16 cellular contexts compared by ENCODE assay signal in the genomic region with DNA sequence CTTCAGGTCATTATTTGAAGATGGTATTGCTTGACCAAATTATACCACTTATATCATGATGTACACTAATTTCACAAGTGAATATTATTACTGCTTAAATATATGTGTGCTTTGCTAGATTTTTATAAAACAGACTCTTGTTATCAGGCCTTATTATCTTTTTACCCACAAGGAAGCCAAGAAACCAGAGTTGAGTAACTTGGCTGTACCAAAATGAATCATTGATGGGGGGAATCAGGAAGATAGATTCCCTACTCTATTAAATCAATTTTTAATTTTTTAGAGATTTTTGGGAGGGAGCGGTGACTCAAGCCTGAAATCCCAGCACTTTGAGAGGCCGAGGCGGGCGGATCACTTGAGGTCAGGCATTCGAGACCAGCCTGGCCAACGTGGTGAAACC. TPM values are rescaled to one million over a fixed set of nuclear protein-coding genes. Genes with fewer than 3 reads are reported as not detected.
DNase-seq lines count a peak whose midpoint lies in the region; TF ChIP-seq lines count a peak whose summit lies in the region.
"Had no signal": no experiment of that assay in that cellular context is flagged by ENCODE, and none has a peak within 500 bp of the region (broad histone marks: within the 10 kb centered on the region; RNA-seq: fewer than 3 reads in every experiment).

No MANE protein-coding gene starts in this region.

- TF ChIP-seq CTCF in liver (IDR thresholded peaks at IDR 0.05; ENCODE audit: low read depth, low read length, missing input control), result no peak
- no peak for TF ChIP-seq CTCF in nephron progenitor cell (IDR thresholded peaks at IDR 0.05)

- no peaks in the 10 kb centered on the region for H3K36me3 Mint-ChIP-seq in activated naive CD4-positive, alpha-beta T cell treated with anti-CD3 and anti-CD28 coated beads for 36 hours (ENCODE audit: low read depth)
- no peaks in the 10 kb centered on the region for H3K36me3 Mint-ChIP-seq in nephron progenitor cell (ENCODE audit: low read depth)
- H3K36me3 Mint-ChIP-seq: CD4-positive, CD25-positive, alpha-beta regulatory T cell had no signal

- no peaks in the 10 kb centered on the region for H3K79me2 ChIP-seq in Karpas-422 (ENCODE audit: low read length)

- no peak overlapping the region for H3K4me3 Mint-ChIP-seq in activated naive CD4-positive, alpha-beta T cell treated with anti-CD3 and anti-CD28 coated beads for 36 hours
- H3K4me3 Mint-ChIP-seq in nephron progenitor cell, result no peak overlapping the region
- H3K4me3 Mint-ChIP-seq: CD4-positive, CD25-positive, alpha-beta regulatory T cell had no signal

- no peak overlapping the region for H3K27ac Mint-ChIP-seq in activated naive CD4-positive, alpha-beta T cell treated with anti-CD3 and anti-CD28 coated beads for 36 hours
- no peak overlapping the region for H3K27ac Mint-ChIP-seq in nephron progenitor cell
- H3K27ac Mint-ChIP-seq: CD4-positive, CD25-positive, alpha-beta regulatory T cell had no signal

- H3K4me1 ChIP-seq in BLaER1 treated with 17β-estradiol and CSF1 and Interleukin-3, amounts not matched to agents 10 nM and 100 nM, result peaks cover 47 to 68% (median 64%) of the 10 kb centered on the region in 10 experiments
- H3K4me1 ChIP-seq in Karpas-422 (ENCODE audit: low read length) (no peaks in the 10 kb centered on the region), liver (ENCODE audit: control insufficient read depth in 4 of 4, insufficient read depth in 4 of 4, low read length in 3 of 4) (peaks cover 8 to 41% (median 33%) of the 10 kb centered on the region in 4 donors)

- H3K4me1 Mint-ChIP-seq in activated naive CD4-positive, alpha-beta T cell treated with anti-CD3 and anti-CD28 coated beads for 36 hours (ENCODE audit: low read depth), result peaks cover 2% of the 10 kb centered on the region
- H3K4me1 Mint-ChIP-seq in nephron progenitor cell, result no peaks in the 10 kb centered on the region

- DNase-seq in Karpas-422, result peak; percentile 39
- peak; percentile 82 for DNase-seq in amniotic epithelial cell (ENCODE audit: low read depth)
- no peak for DNase-seq in activated naive CD4-positive, alpha-beta T cell treated with anti-CD3 and anti-CD28 coated beads for 36 hours
- no peak for DNase-seq in NCI-H1417 (lab: John Stamatoyannopoulos, UW)
- DNase-seq in nephron progenitor cell, result no peak
- DNase-seq: Calu3; CD4-positive, CD25-positive, alpha-beta regulatory T cell; DMS53; H7; NCI-H1092 treated with DMSO at 0.1 percent for 48 hours; NCI-H1694; NCI-H526 treated with DMSO at 0.1 percent for 48 hours; SHP77 treated with DMSO at 0.1 percent for 48 hours had no signal

- peaks cover 0 to 8% (median 0%) of the 10 kb centered on the region in 11 experiments; a peak in 1 of 22 replicates for H3K36me3 ChIP-seq in BLaER1 treated with 17β-estradiol and CSF1 and Interleukin-3, amounts not matched to agents 10 nM and 100 nM
- H3K36me3 ChIP-seq in Karpas-422 (ENCODE audit: insufficient read depth, low read length) (no peaks in the 10 kb centered on the region), liver (ENCODE audit: control insufficient read depth in 4 of 4, insufficient read depth in 3 of 4, low read depth in 1 of 4, low read length in 3 of 4) (no peaks in the 10 kb centered on the region)

- CTCF ChIA-PET in activated naive CD4-positive, alpha-beta T cell treated with anti-CD3 and anti-CD28 coated beads for 36 hours (lab: Charles Lee), result interaction anchor here (1.0 to 1.5 kb wide), 2 partner anchors 12 to 48 kb away, joined by 4 read pairs; no protein-coding TSS in a partner anchor

- TF ChIP-seq RAD21 in liver (IDR thresholded peaks at IDR 0.05), result no peak

- H3K4me3 ChIP-seq in BLaER1 treated with 17β-estradiol and CSF1 and Interleukin-3, amounts not matched to agents 10 nM and 100 nM, result peak overlapping the region in 1 of 10 experiments; percentile 25; a peak in 2 of 20 replicates
- H3K4me3 ChIP-seq in Karpas-422 (ENCODE audit: low read length) (no peak overlapping the region), liver (ENCODE audit: low read depth in 1 of 3, low read length in 3 of 3) (no peak overlapping the region)
- H3K4me3 ChIP-seq: A549 had no signal

- H3K27me3 Mint-ChIP-seq in activated naive CD4-positive, alpha-beta T cell treated with anti-CD3 and anti-CD28 coated beads for 36 hours (ENCODE audit: low read depth), result peaks cover 11% of the 10 kb centered on the region
- peaks cover 22% of the 10 kb centered on the region for H3K27me3 Mint-ChIP-seq in nephron progenitor cell (ENCODE audit: low read depth, poor library complexity)

- WGBS in liver, result 93% methylated on average over 6 of the region's 6 CpGs

- H2AFZ ChIP-seq in Karpas-422 (ENCODE audit: low read length), result no peak overlapping the region

- peaks cover 31 to 53% (median 44%) of the 10 kb centered on the region in 11 experiments for H3K9me3 ChIP-seq in BLaER1 treated with 17β-estradiol and CSF1 and Interleukin-3, amounts not matched to agents 10 nM and 100 nM (replicated peaks in 1 of 11)
- H3K9me3 ChIP-seq in Karpas-422 (ENCODE audit: low read length) (no peaks in the 10 kb centered on the region), liver (ENCODE audit: control insufficient read depth in 4 of 4, low read length in 3 of 4) (no peaks in the 10 kb centered on the region)

- no peaks in the 10 kb centered on the region for H4K20me1 ChIP-seq in BLaER1 treated with 17β-estradiol and CSF1 and Interleukin-3, amounts not matched to agents 10 nM and 100 nM
- no peaks in the 10 kb centered on the region for H4K20me1 ChIP-seq in Karpas-422 (ENCODE audit: insufficient read depth, low read depth, low read length)

- peak overlapping the region in 10 of 11 experiments; percentile 54 to 80 (median 68); a peak in 19 of 22 replicates for H3K4me2 ChIP-seq in BLaER1 treated with 17β-estradiol and CSF1 and Interleukin-3, amounts not matched to agents 10 nM and 100 nM
- H3K4me2 ChIP-seq in Karpas-422 (ENCODE audit: low read depth, low read length, poor library complexity, severe bottlenecking), result no peak overlapping the region
- H3K4me2 ChIP-seq: A549 had no signal

- H3K9me2 ChIP-seq in Karpas-422 (replicated peaks; ENCODE audit: insufficient read depth, low read length), result no peaks in the 10 kb centered on the region

- H3K27ac ChIP-seq in BLaER1 treated with 17β-estradiol and CSF1 and Interleukin-3, amounts not matched to agents 10 nM and 100 nM, result peak overlapping the region in 9 of 11 experiments; percentile 69 to 86 (median 80); a peak in 18 of 22 replicates
- H3K27ac ChIP-seq in Karpas-422 (ENCODE audit: low read length) (no peak overlapping the region), liver (ENCODE audit: low read depth in 1 of 2, low read length in 2 of 2) (peak overlapping the region; percentile 73 to 86)
- H3K27ac ChIP-seq: A549 had no signal

- H3K9ac ChIP-seq in BLaER1 treated with 17β-estradiol and CSF1 and Interleukin-3, amounts not matched to agents 10 nM and 100 nM, result peak overlapping the region in 7 of 11 experiments; percentile 51 to 71 (median 63); a peak in 12 of 22 replicates
- no peak overlapping the region for H3K9ac ChIP-seq in Karpas-422 (ENCODE audit: low read length)
- H3K9ac ChIP-seq in liver (ENCODE audit: low read depth in 1 of 2, low read length in 2 of 2), result no peak overlapping the region

- H3K9me3 Mint-ChIP-seq in activated naive CD4-positive, alpha-beta T cell treated with anti-CD3 and anti-CD28 coated beads for 36 hours, result peaks cover 2% of the 10 kb centered on the region
- H3K9me3 Mint-ChIP-seq in nephron progenitor cell, result peaks cover 30% of the 10 kb centered on the region

- H3K27me3 ChIP-seq in BLaER1 treated with 17β-estradiol and CSF1 and Interleukin-3, amounts not matched to agents 10 nM and 100 nM, result no peaks in the 10 kb centered on the region
- H3K27me3 ChIP-seq in Karpas-422 (ENCODE audit: low read length) (peaks cover 2% of the 10 kb centered on the region; the same call in 1 of the 2 replicates), liver (ENCODE audit: control insufficient read depth in 4 of 4, insufficient read depth in 4 of 4, low read length in 3 of 4) (no peaks in the 10 kb centered on the region)

- intact Hi-C loops in activated naive CD4-positive, alpha-beta T cell treated with anti-CD3 and anti-CD28 coated beads for 36 hours (cut with micrococcal nuclease), result no loop called here

TF ChIP-seq in liver, 16 proteins besides CTCF, POLR2A, EP300 and RAD21 (continues in another document):
- TF ChIP-seq, protein P1, sequence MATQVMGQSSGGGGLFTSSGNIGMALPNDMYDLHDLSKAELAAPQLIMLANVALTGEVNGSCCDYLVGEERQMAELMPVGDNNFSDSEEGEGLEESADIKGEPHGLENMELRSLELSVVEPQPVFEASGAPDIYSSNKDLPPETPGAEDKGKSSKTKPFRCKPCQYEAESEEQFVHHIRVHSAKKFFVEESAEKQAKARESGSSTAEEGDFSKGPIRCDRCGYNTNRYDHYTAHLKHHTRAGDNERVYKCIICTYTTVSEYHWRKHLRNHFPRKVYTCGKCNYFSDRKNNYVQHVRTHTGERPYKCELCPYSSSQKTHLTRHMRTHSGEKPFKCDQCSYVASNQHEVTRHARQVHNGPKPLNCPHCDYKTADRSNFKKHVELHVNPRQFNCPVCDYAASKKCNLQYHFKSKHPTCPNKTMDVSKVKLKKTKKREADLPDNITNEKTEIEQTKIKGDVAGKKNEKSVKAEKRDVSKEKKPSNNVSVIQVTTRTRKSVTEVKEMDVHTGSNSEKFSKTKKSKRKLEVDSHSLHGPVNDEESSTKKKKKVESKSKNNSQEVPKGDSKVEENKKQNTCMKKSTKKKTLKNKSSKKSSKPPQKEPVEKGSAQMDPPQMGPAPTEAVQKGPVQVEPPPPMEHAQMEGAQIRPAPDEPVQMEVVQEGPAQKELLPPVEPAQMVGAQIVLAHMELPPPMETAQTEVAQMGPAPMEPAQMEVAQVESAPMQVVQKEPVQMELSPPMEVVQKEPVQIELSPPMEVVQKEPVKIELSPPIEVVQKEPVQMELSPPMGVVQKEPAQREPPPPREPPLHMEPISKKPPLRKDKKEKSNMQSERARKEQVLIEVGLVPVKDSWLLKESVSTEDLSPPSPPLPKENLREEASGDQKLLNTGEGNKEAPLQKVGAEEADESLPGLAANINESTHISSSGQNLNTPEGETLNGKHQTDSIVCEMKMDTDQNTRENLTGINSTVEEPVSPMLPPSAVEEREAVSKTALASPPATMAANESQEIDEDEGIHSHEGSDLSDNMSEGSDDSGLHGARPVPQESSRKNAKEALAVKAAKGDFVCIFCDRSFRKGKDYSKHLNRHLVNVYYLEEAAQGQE (IDR thresholded peaks at IDR 0.05), result no peak
- TF ChIP-seq FOXA1 (IDR thresholded peaks at IDR 0.05) (no peak), YY1 (IDR thresholded peaks at IDR 0.05) (no peak), TAF1 (conservative IDR thresholded peaks at IDR 0.05) (no peak), FOXA2 (IDR thresholded peaks at IDR 0.05) (no peak), EGR1 (IDR thresholded peaks at IDR 0.05; ENCODE audit: low read depth in 2 of 2) (no peak)
- TF ChIP-seq, protein P2, sequence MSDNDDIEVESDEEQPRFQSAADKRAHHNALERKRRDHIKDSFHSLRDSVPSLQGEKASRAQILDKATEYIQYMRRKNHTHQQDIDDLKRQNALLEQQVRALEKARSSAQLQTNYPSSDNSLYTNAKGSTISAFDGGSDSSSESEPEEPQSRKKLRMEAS (IDR thresholded peaks at IDR 0.05), result no peak

RNA-seq across cellular contexts. Expression of gene SCCPDH, which starts 16.0 kb away (rescaled TPM):
- 35.1 and 42.3 TPM in 2 replicates for total RNA-seq in Karpas-422 (2014; rRNA removed; shearing (Covaris generic); ENCODE audit: low replicate concordance)
- total RNA-seq in liver, result 10 to 100 TPM; 52.1 to 84.3 TPM
- 10 to 100 TPM; 77.9 to 79.2 TPM for polyA plus RNA-seq in liver
- total RNA-seq in activated naive CD4-positive, alpha-beta T cell treated with anti-CD3 and anti-CD28 coated beads for 36 hours, result 10 to 100 TPM; 23.8 to 24.3 TPM

Comparison
In these comparisons a context has a peak if more than half of its experiments do, and no peak if none do; other contexts are left out.
1. H3K9ac ChIP-seq: peak in BLaER1 treated with 17β-estradiol and CSF1 and Interleukin-3, amounts not matched to agents 10 nM and 100 nM (7 of 11); none in Karpas-422 (single experiment) and liver (0 of 2).
2. DNase-seq: peak in Karpas-422 (single experiment) and amniotic epithelial cell (single experiment); none in activated naive CD4-positive, alpha-beta T cell treated with anti-CD3 and anti-CD28 coated beads for 36 hours (single experiment), NCI-H1417 (0 of 3) and nephron progenitor cell (single experiment).